Comparison of ENCODE assay signal across 20 cellular contexts in the genomic region with DNA sequence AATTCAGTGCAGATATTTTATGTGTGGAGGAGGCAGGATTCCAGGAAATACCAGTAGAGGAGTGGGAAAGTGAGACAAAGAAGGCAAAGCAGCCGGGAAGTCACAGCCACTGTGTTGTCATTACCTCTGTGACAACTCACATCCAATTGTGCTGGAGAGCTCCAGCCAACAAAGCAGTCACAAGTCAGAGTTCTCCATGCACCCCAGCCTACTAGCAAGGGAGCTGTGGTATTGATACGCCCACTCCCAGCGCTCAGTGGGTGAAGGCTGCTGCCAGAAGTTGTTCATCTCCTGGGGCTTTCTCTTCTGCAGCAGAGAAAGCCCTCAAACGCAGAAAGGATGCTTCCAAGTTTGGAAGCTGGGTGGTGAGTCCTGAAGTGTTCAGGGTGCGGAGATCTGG.
DNase-seq lines count a peak whose midpoint lies in the region; ATAC-seq and TF ChIP-seq lines count a peak whose summit lies in the region.
"Had no signal": no experiment of that assay in that cellular context is flagged by ENCODE, and none has a peak within 500 bp of the region (broad histone marks: within the 10 kb centered on the region; RNA-seq: fewer than 3 reads in every experiment).

No MANE protein-coding gene starts in this region.

- no peaks in the 10 kb centered on the region for H3K9me3 Mint-ChIP-seq in natural killer cell treated with Interleukin-12 subunit alpha and Interleukin-12 subunit beta and Interleukin-15 and Interleukin-18, amount 100 ng/mL, for 72 hours
- no peaks in the 10 kb centered on the region for H3K9me3 Mint-ChIP-seq in natural killer cell
- H3K9me3 Mint-ChIP-seq in endodermal cell: no peaks in the 10 kb centered on the region
- peaks cover 2% of the 10 kb centered on the region for H3K9me3 Mint-ChIP-seq in neural progenitor cell
- H3K9me3 Mint-ChIP-seq: CD8-positive, alpha-beta memory T cell had no signal

- H3K4me1 ChIP-seq in endodermal cell (ENCODE audit: control insufficient read depth, insufficient read depth, low read length): no peaks in the 10 kb centered on the region
- H3K4me1 ChIP-seq in neural progenitor cell: no peaks in the 10 kb centered on the region
- H3K4me1 ChIP-seq: BE2C had no signal

- TF ChIP-seq CTCF in natural killer cell (IDR thresholded peaks at IDR 0.05) (no peak), endodermal cell (conservative IDR thresholded peaks at IDR 0.05) (no peak), neural progenitor cell (IDR thresholded peaks at IDR 0.05) (no peak)

- H3K4me3 ChIP-seq in endodermal cell (ENCODE audit: low read length) (no peak overlapping the region), neural progenitor cell (no peak overlapping the region)
- H3K4me3 ChIP-seq: GM12878 had no signal

- H3K27ac Mint-ChIP-seq in natural killer cell treated with Interleukin-12 subunit alpha and Interleukin-12 subunit beta and Interleukin-15 and Interleukin-18, amount 100 ng/mL, for 72 hours: no peak overlapping the region
- H3K27ac Mint-ChIP-seq in natural killer cell (no peak overlapping the region), endodermal cell (no peak overlapping the region), neural progenitor cell (peak overlapping the region; percentile 83)
- H3K27ac Mint-ChIP-seq: CD4-positive, CD25-positive, alpha-beta regulatory T cell; CD8-positive, alpha-beta memory T cell had no signal

- H2AFZ ChIP-seq in neural progenitor cell (replicated peaks): no peak overlapping the region

- ATAC-seq in natural killer cell treated with Interleukin-12 subunit alpha and Interleukin-12 subunit beta and Interleukin-15 and Interleukin-18, amount 100 ng/mL, for 72 hours: no peak
- no peak for ATAC-seq in natural killer cell
- ATAC-seq: GM12878 had no signal

- H3K27me3 ChIP-seq in endodermal cell (ENCODE audit: control insufficient read depth, insufficient read depth, low read length, poor library complexity, severe bottlenecking): no peaks in the 10 kb centered on the region
- no peaks in the 10 kb centered on the region for H3K27me3 ChIP-seq in neural progenitor cell
- H3K27me3 ChIP-seq: BE2C had no signal

- no peaks in the 10 kb centered on the region for H3F3A ChIP-seq in neural progenitor cell (ENCODE audit: low read depth)

- no peaks in the 10 kb centered on the region for H3K36me3 Mint-ChIP-seq in natural killer cell treated with Interleukin-12 subunit alpha and Interleukin-12 subunit beta and Interleukin-15 and Interleukin-18, amount 100 ng/mL, for 72 hours
- H3K36me3 Mint-ChIP-seq in natural killer cell (no peaks in the 10 kb centered on the region), endodermal cell (ENCODE audit: low read depth) (no peaks in the 10 kb centered on the region), neural progenitor cell (no peaks in the 10 kb centered on the region)
- H3K36me3 Mint-ChIP-seq: CD4-positive, CD25-positive, alpha-beta regulatory T cell; CD8-positive, alpha-beta memory T cell had no signal

- no peak overlapping the region for H3K4me3 Mint-ChIP-seq in natural killer cell treated with Interleukin-12 subunit alpha and Interleukin-12 subunit beta and Interleukin-15 and Interleukin-18, amount 100 ng/mL, for 72 hours
- H3K4me3 Mint-ChIP-seq in natural killer cell (no peak overlapping the region), endodermal cell (no peak overlapping the region), neural progenitor cell (no peak overlapping the region)
- H3K4me3 Mint-ChIP-seq: CD4-positive, CD25-positive, alpha-beta regulatory T cell; CD8-positive, alpha-beta memory T cell; H9 had no signal

- intact Hi-C loops in natural killer cell (cut with micrococcal nuclease): no loop called here

- peaks cover 0 to 2% of the 10 kb centered on the region in 2 donors for H3K27me3 Mint-ChIP-seq in natural killer cell treated with Interleukin-12 subunit alpha and Interleukin-12 subunit beta and Interleukin-15 and Interleukin-18, amount 100 ng/mL, for 72 hours
- H3K27me3 Mint-ChIP-seq in natural killer cell (ENCODE audit: low read depth in 2 of 2): no peaks in the 10 kb centered on the region
- H3K27me3 Mint-ChIP-seq in endodermal cell (ENCODE audit: insufficient read depth): peaks cover 4% of the 10 kb centered on the region
- H3K27me3 Mint-ChIP-seq in neural progenitor cell (ENCODE audit: insufficient read depth, low read depth): peaks cover 16% of the 10 kb centered on the region

- H3K4me2 ChIP-seq in neural progenitor cell: no peak overlapping the region

- no peaks in the 10 kb centered on the region for H4K20me1 ChIP-seq in neural progenitor cell (ENCODE audit: low read depth)

- peak; percentile 22 for DNase-seq in natural killer cell treated with Interleukin-12 subunit alpha and Interleukin-12 subunit beta and Interleukin-15 and Interleukin-18, amount 100 ng/mL, for 72 hours (ENCODE audit: low spot score)
- DNase-seq in natural killer cell (no peak), endodermal cell (peak; percentile 36), neural progenitor cell (ENCODE audit: low spot score) (no peak), superior temporal gyrus (ENCODE audit: extremely low spot score) (peak; percentile 12), ecto neural progenitor cell (ENCODE audit: low spot score) (no peak), NCI-H2196 (lab: John Stamatoyannopoulos, UW; ENCODE audit: unreplicated experiment) (no peak)
- no peak for DNase-seq in stimulated activated CD4-positive, alpha-beta T cell treated with anti-CD3 and anti-CD28 coated beads, Interleukin-15, amount 100 ng/mL, for 24 hours
- DNase-seq: BE2C; C1 segment of cervical spinal cord; CD4-positive, CD25-positive, alpha-beta regulatory T cell; CD8-positive, alpha-beta memory T cell; COR-L47; DMS 273 treated with DMSO at 0.1 percent for 48 hours; DMS53; DND-41; EL; GOT3; H9 had no signal

- no peaks in the 10 kb centered on the region for H3K9me3 ChIP-seq in endodermal cell (ENCODE audit: control insufficient read depth, low read length)
- H3K9me3 ChIP-seq in neural progenitor cell (ENCODE audit: low read depth): no peaks in the 10 kb centered on the region
- H3K9me3 ChIP-seq: BE2C had no signal

- H3K79me2 ChIP-seq in neural progenitor cell (ENCODE audit: low read depth): no peaks in the 10 kb centered on the region

- 54 to 91% methylated on average over 1 to 5 of the region's 5 CpGs for WGBS in endodermal cell (ENCODE audit: insufficient coverage in 1 of 2, insufficient read length in 1 of 2), 2 experiments

- no peak overlapping the region for H3K27ac ChIP-seq in endodermal cell (ENCODE audit: low read depth, low read length)
- no peak overlapping the region for H3K27ac ChIP-seq in neural progenitor cell

- H3K36me3 ChIP-seq in endodermal cell (ENCODE audit: control insufficient read depth, insufficient read depth, low read length) (no peaks in the 10 kb centered on the region), neural progenitor cell (no peaks in the 10 kb centered on the region)
- H3K36me3 ChIP-seq: BE2C had no signal

- H3K4me1 Mint-ChIP-seq in natural killer cell treated with Interleukin-12 subunit alpha and Interleukin-12 subunit beta and Interleukin-15 and Interleukin-18, amount 100 ng/mL, for 72 hours (ENCODE audit: low read depth in 2 of 2): peaks cover 0 to under 1% of the 10 kb centered on the region in 2 donors
- no peaks in the 10 kb centered on the region for H3K4me1 Mint-ChIP-seq in natural killer cell
- H3K4me1 Mint-ChIP-seq in endodermal cell: peaks cover 15% of the 10 kb centered on the region
- peaks cover 17% of the 10 kb centered on the region for H3K4me1 Mint-ChIP-seq in neural progenitor cell

- no peak overlapping the region for H3K9ac ChIP-seq in endodermal cell (ENCODE audit: extremely low read depth, low read length, poor library complexity, severe bottlenecking)
- H3K9ac ChIP-seq in neural progenitor cell: no peak overlapping the region

Comparison
In these comparisons a context has a peak if more than half of its experiments do, and no peak if none do; other contexts are left out.
1. DNase-seq: peak in natural killer cell treated with Interleukin-12 subunit alpha and Interleukin-12 subunit beta and Interleukin-15 and Interleukin-18, amount 100 ng/mL, for 72 hours (single experiment), endodermal cell (single experiment) and superior temporal gyrus (single experiment); none in natural killer cell (single experiment), neural progenitor cell (single experiment), ecto neural progenitor cell (single experiment), stimulated activated CD4-positive, alpha-beta T cell treated with anti-CD3 and anti-CD28 coated beads, Interleukin-15, amount 100 ng/mL, for 24 hours (single experiment) and NCI-H2196 (single experiment).